Comparison of ENCODE assay signal across 8 cellular contexts in the genomic region with DNA sequence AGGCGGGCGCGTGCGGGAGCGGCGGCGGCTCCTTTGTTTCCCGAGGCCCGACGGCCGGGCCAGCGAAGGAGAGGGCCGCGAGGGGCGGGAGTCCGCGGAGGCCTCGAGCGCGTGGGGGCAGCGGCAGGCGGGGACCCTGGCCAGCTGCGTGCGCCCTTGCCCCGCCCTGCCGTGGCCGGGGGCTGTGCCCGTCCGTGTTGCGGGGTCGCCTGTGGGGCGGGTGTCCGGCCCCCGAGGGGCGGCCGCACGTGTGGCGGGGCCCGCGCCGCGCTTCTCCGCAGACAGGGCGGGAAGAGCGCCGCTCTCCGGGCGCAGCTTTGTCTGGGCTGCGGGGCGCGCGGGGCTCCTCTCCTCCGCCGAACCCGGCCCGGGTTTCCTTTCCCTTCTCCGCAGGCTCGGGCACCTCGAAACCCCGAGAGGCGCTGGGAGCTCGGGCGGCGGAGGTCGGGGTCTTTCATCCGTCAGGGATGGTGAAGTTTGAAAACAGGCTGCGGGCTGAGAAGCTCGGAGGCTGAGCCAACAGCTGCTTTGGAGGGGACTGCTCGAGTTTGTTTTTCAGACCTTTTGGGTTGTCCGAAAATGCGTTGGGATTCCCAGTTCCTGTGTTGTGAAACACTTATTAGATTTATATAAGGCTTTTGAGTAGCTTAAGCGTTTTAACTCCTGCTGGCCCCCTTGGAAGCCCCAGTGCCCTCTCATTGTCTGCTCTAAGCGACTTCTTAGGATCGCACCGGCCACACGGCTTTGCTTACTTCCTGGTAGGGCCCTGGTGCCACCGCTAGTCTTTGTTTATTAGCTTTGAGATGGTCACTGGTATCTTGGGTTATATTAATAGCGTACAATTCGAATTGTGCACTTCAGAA. TPM values are rescaled to one million over a fixed set of nuclear protein-coding genes. Genes with fewer than 3 reads are reported as not detected.
DNase-seq lines count a peak whose midpoint lies in the region; ATAC-seq and TF ChIP-seq lines count a peak whose summit lies in the region.

No MANE protein-coding gene starts in this region.

- H3K4me3 ChIP-seq in DOHH2 (ENCODE audit: low read length), result peak overlapping the region; percentile 83
- peak overlapping the region; percentile 83 for H3K4me3 ChIP-seq in MG63
- H3K4me3 ChIP-seq in cardiac fibroblast (replicated peaks in 1 of 2; ENCODE audit: low read depth in 2 of 2, low read length in 2 of 2), result peak overlapping the region; percentile 78 to 82
- peak overlapping the region; percentile 96 for H3K4me3 ChIP-seq in skeletal muscle satellite cell (ENCODE audit: low read length)

- no peaks in the 10 kb centered on the region for H3K9me2 ChIP-seq in DOHH2 (replicated peaks; ENCODE audit: control insufficient read depth, low read length)

- peak; percentile 63 for DNase-seq in MG63
- peak in 4 of 5 donors; percentile 13 to 50 (median 41) for DNase-seq in T-helper 1 cell
- DNase-seq in cardiac fibroblast (ENCODE audit: low read depth in 2 of 2), result peak; percentile 57 to 67
- peak; percentile 50 for DNase-seq in inferior parietal cortex (ENCODE audit: extremely low spot score)
- DNase-seq in cortex of kidney (lab: John Stamatoyannopoulos, UW), result no peak

- H3K27me3 ChIP-seq in DOHH2 (ENCODE audit: control insufficient read depth, low read length) (no peaks in the 10 kb centered on the region; the same call in 1 of the 2 replicates), MG63 (no peaks in the 10 kb centered on the region), skeletal muscle satellite cell (ENCODE audit: control insufficient read depth, insufficient read depth, low read length) (no peaks in the 10 kb centered on the region)

- H3K79me2 ChIP-seq in DOHH2 (ENCODE audit: control insufficient read depth, low read length), result peaks cover 71% of the 10 kb centered on the region

- no peaks in the 10 kb centered on the region for H3K9me3 ChIP-seq in DOHH2 (ENCODE audit: control insufficient read depth, insufficient read depth, low read length)
- no peaks in the 10 kb centered on the region for H3K9me3 ChIP-seq in MG63
- no peaks in the 10 kb centered on the region for H3K9me3 ChIP-seq in skeletal muscle satellite cell (replicated peaks; ENCODE audit: low read length)

- no peak for TF ChIP-seq CTCF in DOHH2 (IDR thresholded peaks at IDR 0.05; ENCODE audit: low read depth, low read length, poor library complexity, severe bottlenecking)
- TF ChIP-seq CTCF in cardiac fibroblast (IDR thresholded peaks at IDR 0.05; ENCODE audit: low read depth, low read length), result peak; percentile 27

- H4K20me1 ChIP-seq in DOHH2 (ENCODE audit: control insufficient read depth, insufficient read depth, low read depth, low read length), result peaks cover 28% of the 10 kb centered on the region

- H3K4me2 ChIP-seq in DOHH2 (ENCODE audit: low read length) (peak overlapping the region; percentile 91), skeletal muscle satellite cell (ENCODE audit: low read length) (peak overlapping the region; percentile 89)

- H3K9ac ChIP-seq in skeletal muscle satellite cell (ENCODE audit: low read depth, low read length), result peak overlapping the region; percentile 92

- peaks cover 83% of the 10 kb centered on the region for H3K4me1 ChIP-seq in DOHH2 (ENCODE audit: control insufficient read depth, low read length)
- H3K4me1 ChIP-seq in skeletal muscle satellite cell (ENCODE audit: control insufficient read depth, insufficient read depth, low read length), result peaks cover 73% of the 10 kb centered on the region

- H3F3A ChIP-seq in DOHH2 (ENCODE audit: control insufficient read depth, insufficient read depth), result peaks cover 20% of the 10 kb centered on the region

- H3K36me3 ChIP-seq in DOHH2 (ENCODE audit: control insufficient read depth, low read length) (peaks cover 17% of the 10 kb centered on the region; the same call in 1 of the 2 replicates), MG63 (0 out of 2 replicates have a peak, but pooled peaks cover 2% of the 10 kb centered on the region), skeletal muscle satellite cell (ENCODE audit: insufficient read depth, low read length) (no peaks in the 10 kb centered on the region)

- peak; percentile 5 for ATAC-seq in GM21619 (IDR thresholded peaks at IDR 0.05; ENCODE audit: unreplicated experiment)

- peak overlapping the region; percentile 67 for H3K27ac ChIP-seq in DOHH2 (ENCODE audit: low read depth, low read length)

RNA-seq across cellular contexts. Expression of a gene that starts 0.8 kb away (rescaled TPM):
- 36.6 and 38.6 TPM in 2 replicates for total RNA-seq in MG63 (2014; rRNA removed; shearing (Covaris generic); ENCODE audit: low replicate concordance)
- 32.1 and 37.0 TPM in 2 replicates for total RNA-seq in skeletal muscle satellite cell (2012; rRNA removed)
